ENCODE assay signal across 8 cellular contexts in genomic region chr11:33774356-33775063, GRCh38. TPM values are rescaled to one million over a fixed set of nuclear protein-coding genes. Genes with fewer than 3 reads are reported as not detected.
DNase-seq lines count a peak whose midpoint lies in the region; ATAC-seq and TF ChIP-seq lines count a peak whose summit lies in the region.

FBXO3 (minus strand) TSS chr11:33774520; CDS start chr11:33774497, 23 bp downstream.

- H3K36me3 Mint-ChIP-seq in Calu3 (ENCODE audit: insufficient read depth, unreplicated experiment): peaks cover 23% of the 10 kb centered on the region

- peak; percentile 19; the same call in 1 of the 2 replicates for TF ChIP-seq POLR2A in IMR-90 (IDR thresholded peaks at IDR 0.05; ENCODE audit: low read depth, low read length)

- DNase-seq in Calu3 (peak; percentile 86), IMR-90 (peak; percentile 58), activated T-cell treated with anti-CD3 and anti-CD28 coated beads for 24 hours (ENCODE audit: low read depth) (peak; percentile 74), epithelial cell of esophagus (ENCODE audit: low read depth) (peak; percentile 88), middle frontal gyrus (ENCODE audit: extremely low spot score, low spot score) (peak; percentile 65)
- peak; percentile 58 to 63 for DNase-seq in stimulated activated CD8-positive, alpha-beta memory T cell treated with anti-CD3 and anti-CD28 coated beads, Interleukin-2, amount 100 ng/mL, for 48 hours (ENCODE audit: low read depth in 2 of 2)

- H3K9me3 ChIP-seq in IMR-90 (ENCODE audit: control insufficient read depth, insufficient read depth, low read length) (no peaks in the 10 kb centered on the region), OCI-LY3 (ENCODE audit: insufficient read depth, low read length) (no peaks in the 10 kb centered on the region)

- no peak for TF ChIP-seq RAD21 in IMR-90 (IDR thresholded peaks at IDR 0.05; ENCODE audit: low read length)

- ATAC-seq in GM21528 (IDR thresholded peaks at IDR 0.05; ENCODE audit: low FRiP score, unreplicated experiment): peak; percentile 80
- ATAC-seq in IMR-90 (ENCODE audit: low read depth): peak; percentile 92

- peak within 1 kb of the TSS; percentile 94 for H2AFZ ChIP-seq in IMR-90 (replicated peaks; ENCODE audit: low read length, poor library complexity)
- H2AFZ ChIP-seq in OCI-LY3 (ENCODE audit: low read depth, low read length): peak within 1 kb of the TSS; percentile 83; the same call in 1 of the 2 replicates

- H3K4me3 ChIP-seq in IMR-90 (ENCODE audit: insufficient read depth, low read depth, low read length) (peak within 1 kb of the TSS; percentile 82), OCI-LY3 (ENCODE audit: low read length) (peak within 1 kb of the TSS; percentile 95), epithelial cell of esophagus (ENCODE audit: low read length) (peak within 1 kb of the TSS; percentile 77)

- dilution Hi-C loops in IMR-90 (cut with HindIII; ENCODE audit: low sequenced_read_pairs, unreplicated experiment): no loop called here

- H3K4ac ChIP-seq in IMR-90 (ENCODE audit: low read depth, low read length): peak within 1 kb of the TSS; percentile 83

- in situ Hi-C loops in IMR-90 (cut with MboI; ENCODE audit: low sequenced_read_pairs): no loop called here

- CTCF ChIA-PET in Calu3 (lab: Charles Lee): interaction anchor here (1.1 kb wide), 1 partner anchor 30 kb away, joined by 3 read pairs; no protein-coding TSS in a partner anchor
- CTCF ChIA-PET in IMR-90 (lab: Yijun Ruan, JAX): no interaction called here

- H2BK120ac ChIP-seq in IMR-90 (ENCODE audit: low read depth, low read length): peak within 1 kb of the TSS; percentile 61

- H2BK20ac ChIP-seq in IMR-90 (ENCODE audit: low read depth, low read length): no peak within 1 kb of the TSS

- intact Hi-C loops in Calu3 (cut with micrococcal nuclease; ENCODE audit: unreplicated experiment) (no loop called here), IMR-90 (cut with micrococcal nuclease) (loop anchor here (2.0 kb wide), 1 partner anchor 54 kb away; no protein-coding TSS in a partner anchor)

- H3K23ac ChIP-seq in IMR-90 (ENCODE audit: low read depth, low read length): peak within 1 kb of the TSS; percentile 60

- H4K5ac ChIP-seq in IMR-90 (ENCODE audit: low read depth, low read length): peak within 1 kb of the TSS; percentile 18; the same call in 1 of the 2 replicates

- TF ChIP-seq CTCF in Calu3 (IDR thresholded peaks at IDR 0.05; ENCODE audit: unreplicated experiment): no peak
- TF ChIP-seq CTCF in IMR-90 (conservative IDR thresholded peaks at IDR 0.05; ENCODE audit: low read depth, low read length): no peak
- no peak for TF ChIP-seq CTCF in OCI-LY3 (IDR thresholded peaks at IDR 0.05; ENCODE audit: low read depth, low read length)
- TF ChIP-seq CTCF in epithelial cell of esophagus (IDR thresholded peaks at IDR 0.05; ENCODE audit: insufficient read depth, low read depth, low read length, missing control alignments): no peak

- H4K91ac ChIP-seq in IMR-90 (ENCODE audit: insufficient read depth, low read depth, low read length): peak within 1 kb of the TSS; percentile 46; the same call in 1 of the 2 replicates

- H4K8ac ChIP-seq in IMR-90 (ENCODE audit: low read depth in 2 of 2, low read length in 2 of 2): peak within 1 kb of the TSS; percentile 79 to 83

- peak within 1 kb of the TSS; percentile 61 for H3K14ac ChIP-seq in IMR-90 (replicated peaks; ENCODE audit: low read depth, low read length)

- peaks cover 21% of the 10 kb centered on the region for H3K9me1 ChIP-seq in IMR-90 (ENCODE audit: insufficient read depth, low read length)

- H3K4me3 Mint-ChIP-seq in Calu3 (ENCODE audit: low read depth, unreplicated experiment): peak within 1 kb of the TSS; percentile 71

- H3K9ac ChIP-seq in IMR-90 (ENCODE audit: low read depth, low read length) (peak within 1 kb of the TSS; percentile 84), OCI-LY3 (ENCODE audit: low read length) (peak within 1 kb of the TSS; percentile 65)

- H3K4me2 ChIP-seq in IMR-90 (ENCODE audit: low read depth, low read length): peak within 1 kb of the TSS; percentile 96
- peak within 1 kb of the TSS; percentile 100 for H3K4me2 ChIP-seq in OCI-LY3 (ENCODE audit: low read length)

- peaks cover 22% of the 10 kb centered on the region for H3K79me2 ChIP-seq in OCI-LY3 (ENCODE audit: low read length)

- H3K18ac ChIP-seq in IMR-90 (ENCODE audit: low read depth, low read length): peak within 1 kb of the TSS; percentile 71; the same call in 1 of the 2 replicates

- H3K56ac ChIP-seq in IMR-90 (ENCODE audit: extremely low read depth, insufficient read depth, low read length): no peak within 1 kb of the TSS; the same call in 1 of the 2 replicates

- no peak within 1 kb of the TSS for H2AK5ac ChIP-seq in IMR-90 (ENCODE audit: low read depth, low read length)

- H3K79me1 ChIP-seq in IMR-90 (ENCODE audit: low read depth in 1 of 2, low read length in 2 of 2): peaks cover 15 to 27% of the 10 kb centered on the region in 2 experiments

- H2AK9ac ChIP-seq in IMR-90 (replicated peaks; ENCODE audit: low read depth, low read length, poor library complexity): peak within 1 kb of the TSS; percentile 86

- H3K27ac Mint-ChIP-seq in Calu3 (ENCODE audit: unreplicated experiment): peak within 1 kb of the TSS; percentile 17

- H3K4me1 Mint-ChIP-seq in Calu3 (ENCODE audit: low read depth, unreplicated experiment): peaks cover 34% of the 10 kb centered on the region

- peak within 1 kb of the TSS; percentile 41 for H2BK5ac ChIP-seq in IMR-90 (ENCODE audit: low read depth, low read length, poor library complexity, severe bottlenecking)

- no peaks in the 10 kb centered on the region for H3K9me3 Mint-ChIP-seq in Calu3 (ENCODE audit: low read depth, unreplicated experiment)

- peaks cover 3% of the 10 kb centered on the region for H3K27me3 Mint-ChIP-seq in Calu3 (ENCODE audit: unreplicated experiment)

- peaks cover 14% of the 10 kb centered on the region for H3K4me1 ChIP-seq in IMR-90 (ENCODE audit: control insufficient read depth, insufficient read depth, low read length)
- peaks cover 38% of the 10 kb centered on the region for H3K4me1 ChIP-seq in OCI-LY3 (ENCODE audit: low read length)

- peaks cover 3% of the 10 kb centered on the region for H3K36me3 ChIP-seq in IMR-90 (ENCODE audit: control insufficient read depth, insufficient read depth, low read length)
- H3K36me3 ChIP-seq in OCI-LY3 (replicated peaks; ENCODE audit: low read depth, low read length): peaks cover 4% of the 10 kb centered on the region

- BruUV-seq in Calu3 (replicated peaks; lab: Mats Ljungman, UMichigan) (no TSS peak), IMR-90 (replicated peaks; lab: Mats Ljungman, UMichigan) (no TSS peak)

- no peak within 1 kb of the TSS; the same call in 2 of the 3 replicates for H2BK15ac ChIP-seq in IMR-90 (ENCODE audit: low read depth, low read length)

- H3K27ac ChIP-seq in IMR-90 (ENCODE audit: insufficient read depth, low read length) (peak within 1 kb of the TSS; percentile 86), OCI-LY3 (ENCODE audit: low read length) (0 out of 2 replicates have a peak within 1 kb of the TSS, but pooled peaks have one; percentile 3)

- peaks cover 8% of the 10 kb centered on the region; the same call in 1 of the 2 replicates for H4K20me1 ChIP-seq in IMR-90 (ENCODE audit: insufficient read depth, low read length)
- H4K20me1 ChIP-seq in OCI-LY3 (ENCODE audit: insufficient read depth, low read length): peaks cover 21% of the 10 kb centered on the region

- H3K27me3 ChIP-seq in IMR-90 (ENCODE audit: control insufficient read depth, insufficient read depth, low read length): no peaks in the 10 kb centered on the region
- H3K27me3 ChIP-seq in OCI-LY3 (ENCODE audit: low read depth, low read length): peaks cover 13% of the 10 kb centered on the region

- WGBS in IMR-90 (ENCODE audit: extremely low coverage in 2 of 2, insufficient read length in 1 of 2), 2 experiments: 1% methylated on average over 25 of the region's 49 CpGs; no CpG with 5 or more reads in 1 of the 2 experiments

- POLR2A ChIA-PET in IMR-90 (lab: Charles Lee; ENCODE audit: unreplicated experiment): interaction anchor here (0.6 kb wide), 1 partner anchor 16 kb away, joined by 3 read pairs; no protein-coding TSS in a partner anchor

TF ChIP-seq in IMR-90, 13 proteins besides CTCF, POLR2A, EP300 and RAD21:
- peak; percentile 6; the same call in 1 of the 2 replicates for TF ChIP-seq CEBPB (IDR thresholded peaks at IDR 0.05; ENCODE audit: low read depth, low read length)
- peak; percentile 37; the same call in 1 of the 2 replicates for TF ChIP-seq MAZ (IDR thresholded peaks at IDR 0.05; ENCODE audit: borderline replicate concordance, low read depth, low read length)
- no peak for TF ChIP-seq SMC3 (IDR thresholded peaks at IDR 0.05; ENCODE audit: low read depth, low read length)
- TF ChIP-seq MAFK (IDR thresholded peaks at IDR 0.05; ENCODE audit: low read depth, low read length): 0 out of 2 replicates have a peak, but pooled peaks have one; percentile 24

RNA-seq across cellular contexts. Expression of gene FBXO3, which starts in this region (rescaled TPM):
- 24.3 and 27.8 TPM in 2 replicates for total RNA-seq in Calu3 (2022)
- 51.1 and 65.3 TPM in 2 replicates for total RNA-seq in IMR-90 (2012; rRNA removed)
- 17.7 and 26.2 TPM in 2 replicates for polyA plus RNA-seq in IMR-90 (2012; rRNA removed)
- polyA plus RNA-seq in IMR-90 (2012; cell fraction: cytosol; rRNA removed): 8.7 and 11.8 TPM in 2 replicates
- polyA plus RNA-seq in IMR-90 (2012; cell fraction: nucleus; rRNA removed; ENCODE audit: low replicate concordance): 3.5 and 32.2 TPM in 2 replicates

Comparison
In these comparisons a context has a peak if more than half of its experiments do, and no peak if none do; other contexts are left out.
1. Peak in every context shown above with its lines: DNase-seq, ATAC-seq, H3K4me3 ChIP-seq and H3K27ac ChIP-seq.